Comparison of ENCODE assay signal across 18 cellular contexts in the genomic region with DNA sequence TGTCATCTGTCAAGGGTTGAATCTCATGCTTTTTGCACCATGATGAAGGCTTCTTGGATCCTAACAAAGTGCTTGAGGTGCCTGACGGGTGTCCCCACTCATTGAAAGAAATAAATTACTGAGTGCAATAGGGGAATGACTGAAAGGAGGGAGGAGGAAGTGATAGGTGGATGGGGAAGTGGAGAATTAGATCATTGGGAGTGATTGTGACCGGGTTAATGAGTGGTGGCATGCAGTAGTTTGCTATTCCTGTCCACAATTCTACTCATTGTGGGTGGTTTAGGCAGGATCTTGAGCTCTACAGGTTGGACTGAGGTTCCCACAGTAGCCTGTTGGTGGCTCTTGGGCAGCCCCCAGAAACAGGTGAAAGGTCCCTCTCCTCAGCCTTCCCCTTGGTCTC.
"Had no signal": no experiment of that assay in that cellular context is flagged by ENCODE, and none has a peak within 500 bp of the region (broad histone marks: within the 10 kb centered on the region; RNA-seq: fewer than 3 reads in every experiment).

No MANE protein-coding gene starts in this region.

- H3K36me3 ChIP-seq: sigmoid colon, thoracic aorta had no signal

- H3K4me3 Mint-ChIP-seq: nephron; stimulated activated effector memory CD8-positive, alpha-beta T cell treated with anti-CD3 and anti-CD28 coated beads, Interleukin-12 subunit alpha, Interleukin-12 subunit beta, amount 100 ng/mL, for 72 hours; T-helper 2 cell treated with Interferon-gamma antibody and Interleukin-4, amounts not matched to agents 5 μg/mL and 100 μg/mL, for 36 hours had no signal

- H3K9me3 ChIP-seq: thoracic aorta had no signal

- H3K27ac ChIP-seq: sigmoid colon, thoracic aorta had no signal

- H3K36me3 Mint-ChIP-seq: stimulated activated effector memory CD8-positive, alpha-beta T cell treated with anti-CD3 and anti-CD28 coated beads, Interleukin-12 subunit alpha, Interleukin-12 subunit beta, amount 100 ng/mL, for 72 hours had no signal

- ATAC-seq: activated naive CD4-positive, alpha-beta T cell treated with anti-CD3 and anti-CD28 coated beads, Interleukin-2, amount 50 U/mL, for 72 hours; stimulated activated effector memory CD8-positive, alpha-beta T cell treated with anti-CD3 and anti-CD28 coated beads, Interleukin-12 subunit alpha, Interleukin-12 subunit beta, amount 100 ng/mL, for 72 hours had no signal

- H3K27ac Mint-ChIP-seq: activated naive CD4-positive, alpha-beta T cell treated with anti-CD3 and anti-CD28 coated beads, Interleukin-2, amount 50 U/mL, for 72 hours; nephron; stimulated activated effector memory CD8-positive, alpha-beta T cell treated with anti-CD3 and anti-CD28 coated beads, Interleukin-12 subunit alpha, Interleukin-12 subunit beta, amount 100 ng/mL, for 72 hours; T-helper 2 cell treated with Interferon-gamma antibody and Interleukin-4, amounts not matched to agents 5 μg/mL and 100 μg/mL, for 36 hours had no signal

- DNase-seq: activated CD4-positive, alpha-beta T cell treated with anti-CD3 and anti-CD28 coated beads, Interleukin-2, amount 50 U/mL, for 1 hour; activated CD4-positive, CD25-positive, alpha-beta regulatory T cell treated with anti-CD3 and anti-CD28 coated beads, Interleukin-2, amount 50 U/mL, for 72 hours; activated CD8-positive, alpha-beta memory T cell treated with anti-CD3 and anti-CD28 coated beads for 24 hours; activated gamma-delta T cell; amniotic stem cell; effector CD8-positive, alpha-beta T cell; foreskin fibroblast; hippocampal formation; islet precursor cell; midbrain; nucleus accumbens; sigmoid colon; stimulated activated CD4-positive, alpha-beta T cell treated with anti-CD3 and anti-CD28 coated beads, Interleukin-4, amount 100 ng/mL, for 24 hours had no signal

- H3K4me3 ChIP-seq: sigmoid colon, thoracic aorta had no signal

- H3K27me3 ChIP-seq: sigmoid colon had no signal

- H3K4me1 ChIP-seq: sigmoid colon had no signal
